23 cellular contexts compared by ENCODE assay signal in genomic region chr15:69974321-69974720, GRCh38.
"Had no signal": no experiment of that assay in that cellular context is flagged by ENCODE, and none has a peak within 500 bp of the region (broad histone marks: within the 10 kb centered on the region; RNA-seq: fewer than 3 reads in every experiment).

No MANE protein-coding gene starts in this region.

- H3K27me3 ChIP-seq: brain microvascular endothelial cell, thyroid gland had no signal

- H3K9me3 ChIP-seq: heart left ventricle, psoas muscle, stomach, thyroid gland, upper lobe of right lung had no signal

- ATAC-seq: heart left ventricle; naive thymus-derived CD8-positive, alpha-beta T cell; psoas muscle; stimulated activated naive B cell treated with anti-CD40 and anti-IgM and Interleukin-4, amounts not matched to agents 10 μg/mL and 1 μg/mL and 100 μg/mL, for 72 hours; upper lobe of right lung had no signal

- H3K4me3 ChIP-seq: heart left ventricle, psoas muscle, smooth muscle cell, stomach, thyroid gland, upper lobe of right lung had no signal

- H3K36me3 ChIP-seq: brain microvascular endothelial cell, heart left ventricle, stomach, thyroid gland, upper lobe of right lung had no signal

- H3K27ac ChIP-seq: brain microvascular endothelial cell, heart left ventricle, parathyroid adenoma, psoas muscle, stomach, thyroid gland, upper lobe of right lung had no signal

- H3K9ac ChIP-seq: parathyroid adenoma had no signal

- H3K4me1 ChIP-seq: heart left ventricle, parathyroid adenoma, psoas muscle, stomach, thyroid gland, upper lobe of right lung had no signal

- DNase-seq: activated CD4-positive, alpha-beta memory T cell treated with anti-CD3 and anti-CD28 coated beads for 36 hours; activated CD4-positive, alpha-beta T cell treated with anti-CD3 and anti-CD28 coated beads, Interleukin-2, amount 10 ng/mL, durations not matched to agents 24 days and 14 days; activated CD4-positive, CD25-positive, alpha-beta regulatory T cell treated with anti-CD3 and anti-CD28 coated beads, Interleukin-2, amount 50 U/mL, for 72 hours; activated CD8-positive, alpha-beta memory T cell treated with anti-CD3 and anti-CD28 coated beads, Interleukin-2, amount 50 U/mL, for 4 hours; activated gamma-delta T cell treated with Interleukin-2 at 50 U/mL for 16 hours; activated naive CD4-positive, alpha-beta T cell treated with anti-CD3 and anti-CD28 coated beads, Interleukin-2, amount 50 U/mL, for 16 hours; activated T-cell treated with anti-CD3 and anti-CD28 coated beads, Interleukin-2, amount 50 U/mL, for 1 hour; amniotic stem cell; brain microvascular endothelial cell; cortex of kidney; heart left ventricle; midbrain; naive thymus-derived CD8-positive, alpha-beta T cell; occipital lobe; psoas muscle; stimulated activated CD4-positive, alpha-beta T cell treated with anti-CD3 and anti-CD28 coated beads, Interleukin-1b, Interleukin-23, amount 100 ng/mL, for 48 hours; stimulated activated naive B cell treated with anti-CD40 and anti-IgM and Interleukin-4, amounts not matched to agents 10 μg/mL and 1 μg/mL and 100 μg/mL, for 72 hours; stomach; T-helper 9 cell; thyroid gland; upper lobe of right lung had no signal
